In the genomic region with DNA sequence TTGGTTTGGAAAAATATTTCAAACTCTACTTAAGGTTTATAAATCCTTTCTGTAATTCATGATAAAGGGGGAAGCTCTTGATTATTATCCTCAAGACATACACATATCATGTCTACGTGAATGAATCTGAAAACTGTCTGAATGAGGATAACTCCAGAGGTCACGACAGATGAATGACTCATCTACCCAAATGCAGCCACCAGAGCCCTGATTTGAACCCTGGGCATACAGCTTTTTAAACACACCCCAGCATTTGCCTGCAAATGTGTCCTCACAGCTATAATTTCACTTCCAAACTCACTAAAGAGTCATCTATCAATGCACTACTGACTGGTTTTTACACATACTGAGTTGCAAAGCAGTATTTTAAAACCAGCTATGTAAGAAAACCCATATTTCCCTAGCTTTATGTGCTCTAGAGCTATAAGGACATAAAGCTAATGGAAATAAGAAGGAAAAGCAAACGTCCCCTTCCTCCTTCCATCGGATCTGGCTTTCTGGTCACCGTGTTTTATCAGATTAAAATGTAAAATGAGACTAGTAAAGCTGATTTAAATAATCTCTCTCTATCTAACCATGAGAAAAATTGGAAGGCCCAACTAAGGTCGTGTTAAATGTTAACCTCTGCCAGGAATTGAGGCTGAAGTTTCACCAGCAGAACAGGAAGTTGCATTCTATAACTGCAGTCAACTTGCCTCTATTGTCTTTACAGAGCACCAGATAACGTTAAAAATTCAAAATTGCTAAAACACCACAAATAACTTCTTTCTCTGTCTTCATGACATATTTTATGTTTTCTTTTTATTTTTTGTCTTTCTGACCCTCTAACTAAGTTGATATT, we compare ENCODE assay signal across 1 cellular context.
A peak's percentile ranks its signal among the peaks of the same experiment; 100 is the strongest.
TF ChIP-seq lines count a peak whose summit lies in the region.

No MANE protein-coding gene starts in this region.

TF ChIP-seq in HepG2, 621 proteins besides CTCF, POLR2A, EP300 and RAD21 (continued from another document and continues in another):
- TF ChIP-seq SKIL (CRISPR knock-in tag; IDR thresholded peaks at IDR 0.05; ENCODE audit: borderline replicate concordance), result no peak
- TF ChIP-seq ZFP82 (CRISPR knock-in tag; IDR thresholded peaks at IDR 0.05; ENCODE audit: borderline replicate concordance), result no peak
- no peak for TF ChIP-seq ZNF674 (CRISPR knock-in tag; IDR thresholded peaks at IDR 0.05; ENCODE audit: low read depth)
- TF ChIP-seq DNMT3B (CRISPR knock-in tag; conservative IDR thresholded peaks at IDR 0.05), result no peak
- TF ChIP-seq FOXA3 (CRISPR knock-in tag; IDR thresholded peaks at IDR 0.05), result peak; percentile 29
- TF ChIP-seq, protein P1, sequence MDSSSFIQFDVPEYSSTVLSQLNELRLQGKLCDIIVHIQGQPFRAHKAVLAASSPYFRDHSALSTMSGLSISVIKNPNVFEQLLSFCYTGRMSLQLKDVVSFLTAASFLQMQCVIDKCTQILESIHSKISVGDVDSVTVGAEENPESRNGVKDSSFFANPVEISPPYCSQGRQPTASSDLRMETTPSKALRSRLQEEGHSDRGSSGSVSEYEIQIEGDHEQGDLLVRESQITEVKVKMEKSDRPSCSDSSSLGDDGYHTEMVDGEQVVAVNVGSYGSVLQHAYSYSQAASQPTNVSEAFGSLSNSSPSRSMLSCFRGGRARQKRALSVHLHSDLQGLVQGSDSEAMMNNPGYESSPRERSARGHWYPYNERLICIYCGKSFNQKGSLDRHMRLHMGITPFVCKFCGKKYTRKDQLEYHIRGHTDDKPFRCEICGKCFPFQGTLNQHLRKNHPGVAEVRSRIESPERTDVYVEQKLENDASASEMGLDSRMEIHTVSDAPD (CRISPR knock-in tag; IDR thresholded peaks at IDR 0.05), result no peak
- TF ChIP-seq, protein P2, sequence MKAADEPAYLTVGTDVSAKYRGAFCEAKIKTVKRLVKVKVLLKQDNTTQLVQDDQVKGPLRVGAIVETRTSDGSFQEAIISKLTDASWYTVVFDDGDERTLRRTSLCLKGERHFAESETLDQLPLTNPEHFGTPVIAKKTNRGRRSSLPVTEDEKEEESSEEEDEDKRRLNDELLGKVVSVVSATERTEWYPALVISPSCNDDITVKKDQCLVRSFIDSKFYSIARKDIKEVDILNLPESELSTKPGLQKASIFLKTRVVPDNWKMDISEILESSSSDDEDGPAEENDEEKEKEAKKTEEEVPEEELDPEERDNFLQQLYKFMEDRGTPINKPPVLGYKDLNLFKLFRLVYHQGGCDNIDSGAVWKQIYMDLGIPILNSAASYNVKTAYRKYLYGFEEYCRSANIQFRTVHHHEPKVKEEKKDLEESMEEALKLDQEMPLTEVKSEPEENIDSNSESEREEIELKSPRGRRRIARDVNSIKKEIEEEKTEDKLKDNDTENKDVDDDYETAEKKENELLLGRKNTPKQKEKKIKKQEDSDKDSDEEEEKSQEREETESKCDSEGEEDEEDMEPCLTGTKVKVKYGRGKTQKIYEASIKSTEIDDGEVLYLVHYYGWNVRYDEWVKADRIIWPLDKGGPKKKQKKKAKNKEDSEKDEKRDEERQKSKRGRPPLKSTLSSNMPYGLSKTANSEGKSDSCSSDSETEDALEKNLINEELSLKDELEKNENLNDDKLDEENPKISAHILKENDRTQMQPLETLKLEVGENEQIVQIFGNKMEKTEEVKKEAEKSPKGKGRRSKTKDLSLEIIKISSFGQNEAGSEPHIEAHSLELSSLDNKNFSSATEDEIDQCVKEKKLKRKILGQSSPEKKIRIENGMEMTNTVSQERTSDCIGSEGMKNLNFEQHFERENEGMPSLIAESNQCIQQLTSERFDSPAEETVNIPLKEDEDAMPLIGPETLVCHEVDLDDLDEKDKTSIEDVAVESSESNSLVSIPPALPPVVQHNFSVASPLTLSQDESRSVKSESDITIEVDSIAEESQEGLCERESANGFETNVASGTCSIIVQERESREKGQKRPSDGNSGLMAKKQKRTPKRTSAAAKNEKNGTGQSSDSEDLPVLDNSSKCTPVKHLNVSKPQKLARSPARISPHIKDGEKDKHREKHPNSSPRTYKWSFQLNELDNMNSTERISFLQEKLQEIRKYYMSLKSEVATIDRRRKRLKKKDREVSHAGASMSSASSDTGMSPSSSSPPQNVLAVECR (CRISPR knock-in tag; IDR thresholded peaks at IDR 0.05; ENCODE audit: borderline replicate concordance), result no peak
- TF ChIP-seq, protein P3, sequence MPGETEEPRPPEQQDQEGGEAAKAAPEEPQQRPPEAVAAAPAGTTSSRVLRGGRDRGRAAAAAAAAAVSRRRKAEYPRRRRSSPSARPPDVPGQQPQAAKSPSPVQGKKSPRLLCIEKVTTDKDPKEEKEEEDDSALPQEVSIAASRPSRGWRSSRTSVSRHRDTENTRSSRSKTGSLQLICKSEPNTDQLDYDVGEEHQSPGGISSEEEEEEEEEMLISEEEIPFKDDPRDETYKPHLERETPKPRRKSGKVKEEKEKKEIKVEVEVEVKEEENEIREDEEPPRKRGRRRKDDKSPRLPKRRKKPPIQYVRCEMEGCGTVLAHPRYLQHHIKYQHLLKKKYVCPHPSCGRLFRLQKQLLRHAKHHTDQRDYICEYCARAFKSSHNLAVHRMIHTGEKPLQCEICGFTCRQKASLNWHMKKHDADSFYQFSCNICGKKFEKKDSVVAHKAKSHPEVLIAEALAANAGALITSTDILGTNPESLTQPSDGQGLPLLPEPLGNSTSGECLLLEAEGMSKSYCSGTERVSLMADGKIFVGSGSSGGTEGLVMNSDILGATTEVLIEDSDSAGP (CRISPR knock-in tag; IDR thresholded peaks at IDR 0.05; ENCODE audit: borderline replicate concordance), result no peak
- TF ChIP-seq ARNTL (CRISPR knock-in tag; IDR thresholded peaks at IDR 0.05), result no peak
- no peak for TF ChIP-seq RFX3 (CRISPR knock-in tag; IDR thresholded peaks at IDR 0.05)
- TF ChIP-seq, protein P4, sequence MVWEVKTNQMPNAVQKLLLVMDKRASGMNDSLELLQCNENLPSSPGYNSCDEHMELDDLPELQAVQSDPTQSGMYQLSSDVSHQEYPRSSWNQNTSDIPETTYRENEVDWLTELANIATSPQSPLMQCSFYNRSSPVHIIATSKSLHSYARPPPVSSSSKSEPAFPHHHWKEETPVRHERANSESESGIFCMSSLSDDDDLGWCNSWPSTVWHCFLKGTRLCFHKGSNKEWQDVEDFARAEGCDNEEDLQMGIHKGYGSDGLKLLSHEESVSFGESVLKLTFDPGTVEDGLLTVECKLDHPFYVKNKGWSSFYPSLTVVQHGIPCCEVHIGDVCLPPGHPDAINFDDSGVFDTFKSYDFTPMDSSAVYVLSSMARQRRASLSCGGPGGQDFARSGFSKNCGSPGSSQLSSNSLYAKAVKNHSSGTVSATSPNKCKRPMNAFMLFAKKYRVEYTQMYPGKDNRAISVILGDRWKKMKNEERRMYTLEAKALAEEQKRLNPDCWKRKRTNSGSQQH (CRISPR knock-in tag; IDR thresholded peaks at IDR 0.05; ENCODE audit: low read depth), result no peak
- peak; percentile 7; the same call in 1 of the 2 replicates for TF ChIP-seq KAT8 (CRISPR knock-in tag; IDR thresholded peaks at IDR 0.05)
- no peak for TF ChIP-seq TBX2 (CRISPR knock-in tag; IDR thresholded peaks at IDR 0.05; ENCODE audit: borderline replicate concordance)
- TF ChIP-seq ZNF264 (CRISPR knock-in tag; IDR thresholded peaks at IDR 0.05), result 0 out of 2 replicates have a peak, but pooled peaks have one; percentile 22
- TF ChIP-seq MTA3 (CRISPR knock-in tag; IDR thresholded peaks at IDR 0.05), result no peak
- peak; percentile 88; the same call in 1 of the 2 replicates for TF ChIP-seq RNF219 (CRISPR knock-in tag; IDR thresholded peaks at IDR 0.05)
- TF ChIP-seq, protein P5, sequence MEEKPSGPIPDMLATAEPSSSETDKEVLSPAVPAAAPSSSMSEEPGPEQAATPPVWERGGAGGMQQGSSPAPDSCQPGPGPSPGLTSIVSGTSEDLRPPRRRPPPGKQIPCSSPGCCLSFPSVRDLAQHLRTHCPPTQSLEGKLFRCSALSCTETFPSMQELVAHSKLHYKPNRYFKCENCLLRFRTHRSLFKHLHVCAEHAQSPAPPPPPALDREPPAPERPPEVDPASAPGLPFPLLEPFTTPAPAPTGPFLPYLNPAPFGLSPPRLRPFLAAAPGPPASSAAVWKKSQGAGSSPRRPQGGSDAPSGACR (CRISPR knock-in tag; IDR thresholded peaks at IDR 0.05), result no peak
- no peak for TF ChIP-seq KDM1A (CRISPR knock-in tag; IDR thresholded peaks at IDR 0.05)
- TF ChIP-seq, protein P6, sequence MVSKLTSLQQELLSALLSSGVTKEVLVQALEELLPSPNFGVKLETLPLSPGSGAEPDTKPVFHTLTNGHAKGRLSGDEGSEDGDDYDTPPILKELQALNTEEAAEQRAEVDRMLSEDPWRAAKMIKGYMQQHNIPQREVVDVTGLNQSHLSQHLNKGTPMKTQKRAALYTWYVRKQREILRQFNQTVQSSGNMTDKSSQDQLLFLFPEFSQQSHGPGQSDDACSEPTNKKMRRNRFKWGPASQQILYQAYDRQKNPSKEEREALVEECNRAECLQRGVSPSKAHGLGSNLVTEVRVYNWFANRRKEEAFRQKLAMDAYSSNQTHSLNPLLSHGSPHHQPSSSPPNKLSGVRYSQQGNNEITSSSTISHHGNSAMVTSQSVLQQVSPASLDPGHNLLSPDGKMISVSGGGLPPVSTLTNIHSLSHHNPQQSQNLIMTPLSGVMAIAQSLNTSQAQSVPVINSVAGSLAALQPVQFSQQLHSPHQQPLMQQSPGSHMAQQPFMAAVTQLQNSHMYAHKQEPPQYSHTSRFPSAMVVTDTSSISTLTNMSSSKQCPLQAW (CRISPR knock-in tag; IDR thresholded peaks at IDR 0.05), result no peak
- no peak for TF ChIP-seq SMARCE1 (IDR thresholded peaks at IDR 0.05; ENCODE audit: borderline replicate concordance)
- no peak for TF ChIP-seq IKZF1 (IDR thresholded peaks at IDR 0.05)
- no peak for TF ChIP-seq ZNF234 (CRISPR knock-in tag; conservative IDR thresholded peaks at IDR 0.05)
- TF ChIP-seq FOXK1 (CRISPR knock-in tag; IDR thresholded peaks at IDR 0.05; ENCODE audit: borderline replicate concordance, low read depth), result no peak
- no peak for TF ChIP-seq ZNF512 (CRISPR knock-in tag; IDR thresholded peaks at IDR 0.05)
- no peak for TF ChIP-seq STAG1 (CRISPR knock-in tag; IDR thresholded peaks at IDR 0.05)
- no peak for TF ChIP-seq ESRRA (CRISPR knock-in tag; IDR thresholded peaks at IDR 0.05; ENCODE audit: low read depth)
- no peak for TF ChIP-seq ZNF562 (CRISPR knock-in tag; IDR thresholded peaks at IDR 0.05; ENCODE audit: borderline replicate concordance)
- TF ChIP-seq, protein P7, sequence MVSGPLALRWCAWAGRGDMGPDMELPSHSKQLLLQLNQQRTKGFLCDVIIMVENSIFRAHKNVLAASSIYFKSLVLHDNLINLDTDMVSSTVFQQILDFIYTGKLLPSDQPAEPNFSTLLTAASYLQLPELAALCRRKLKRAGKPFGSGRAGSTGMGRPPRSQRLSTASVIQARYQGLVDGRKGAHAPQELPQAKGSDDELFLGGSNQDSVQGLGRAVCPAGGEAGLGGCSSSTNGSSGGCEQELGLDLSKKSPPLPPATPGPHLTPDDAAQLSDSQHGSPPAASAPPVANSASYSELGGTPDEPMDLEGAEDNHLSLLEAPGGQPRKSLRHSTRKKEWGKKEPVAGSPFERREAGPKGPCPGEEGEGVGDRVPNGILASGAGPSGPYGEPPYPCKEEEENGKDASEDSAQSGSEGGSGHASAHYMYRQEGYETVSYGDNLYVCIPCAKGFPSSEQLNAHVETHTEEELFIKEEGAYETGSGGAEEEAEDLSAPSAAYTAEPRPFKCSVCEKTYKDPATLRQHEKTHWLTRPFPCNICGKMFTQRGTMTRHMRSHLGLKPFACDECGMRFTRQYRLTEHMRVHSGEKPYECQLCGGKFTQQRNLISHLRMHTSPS (CRISPR knock-in tag; IDR thresholded peaks at IDR 0.05; ENCODE audit: low read depth), result no peak
- TF ChIP-seq ZNF513 (CRISPR knock-in tag; conservative IDR thresholded peaks at IDR 0.05), result no peak
- no peak for TF ChIP-seq ZBTB3 (CRISPR knock-in tag; IDR thresholded peaks at IDR 0.05; ENCODE audit: borderline replicate concordance, low read depth)
- no peak for TF ChIP-seq ZNF878 (CRISPR knock-in tag; IDR thresholded peaks at IDR 0.05)
